ENCODE assay signal across 21 cellular contexts in genomic region chr20:42754713-42755112, GRCh38.
"Had no signal": no experiment of that assay in that cellular context is flagged by ENCODE, and none has a peak within 500 bp of the region (broad histone marks: within the 10 kb centered on the region; RNA-seq: fewer than 3 reads in every experiment).

No MANE protein-coding gene starts in this region.

- H3K27me3 Mint-ChIP-seq: activated T-cell treated with anti-CD3 and anti-CD28 coated beads, Interleukin-2, amount 50 U/mL, for 24 hours; activated T-helper 17 cell treated with anti-CD3 and anti-CD28 coated beads, Interleukin-2, amount 50 U/mL, for 72 hours; effector memory CD8-positive, alpha-beta T cell had no signal

- H3K9me3 ChIP-seq: adrenal gland, colonic mucosa, gastrocnemius medialis, sigmoid colon, tibial artery had no signal

- H3K4me3 Mint-ChIP-seq: activated T-cell treated with anti-CD3 and anti-CD28 coated beads, Interleukin-2, amount 50 U/mL, for 24 hours; activated T-helper 17 cell treated with anti-CD3 and anti-CD28 coated beads, Interleukin-2, amount 50 U/mL, for 72 hours; effector memory CD8-positive, alpha-beta T cell; nephron had no signal

- H3K36me3 Mint-ChIP-seq: activated naive CD4-positive, alpha-beta T cell treated with anti-CD3 and anti-CD28 coated beads, Interleukin-2, amount 50 U/mL, for 72 hours had no signal

- H3K36me3 ChIP-seq: adrenal gland, colonic mucosa, gastrocnemius medialis, sigmoid colon, tibial artery had no signal

- H3K27ac ChIP-seq: adrenal gland, colonic mucosa, dorsolateral prefrontal cortex, gastrocnemius medialis, parathyroid adenoma, sigmoid colon, tibial artery had no signal

- H3K27ac Mint-ChIP-seq: activated naive CD4-positive, alpha-beta T cell treated with anti-CD3 and anti-CD28 coated beads, Interleukin-2, amount 50 U/mL, for 72 hours; activated T-cell treated with anti-CD3 and anti-CD28 coated beads, Interleukin-2, amount 50 U/mL, for 24 hours; activated T-helper 17 cell treated with anti-CD3 and anti-CD28 coated beads, Interleukin-2, amount 50 U/mL, for 72 hours; effector memory CD8-positive, alpha-beta T cell; nephron had no signal

- DNase-seq: activated CD4-positive, alpha-beta T cell treated with anti-CD3 and anti-CD28 coated beads for 1 hour; activated CD4-positive, alpha-beta T cell treated with anti-CD3 and anti-CD28 coated beads, Interleukin-2, amount 50 U/mL, for 1 hour; activated CD8-positive, alpha-beta memory T cell treated with anti-CD3 and anti-CD28 coated beads, Interleukin-2, amount 50 U/mL, for 4 hours; activated T-cell treated with anti-CD3 and anti-CD28 coated beads, Interleukin-2, amount 50 U/mL, for 24 hours; adrenal gland; colonic mucosa; dorsolateral prefrontal cortex; effector memory CD8-positive, alpha-beta T cell; gastrocnemius medialis; mammary epithelial cell; sigmoid colon; stimulated activated CD4-positive, alpha-beta T cell treated with anti-CD3 and anti-CD28 coated beads, Interleukin-4, amount 100 ng/mL, for 24 hours; stimulated activated naive CD8-positive, alpha-beta T cell treated with anti-CD3 and anti-CD28 coated beads, Interleukin-15, Interleukin-2, amounts not matched to agents 100 U/mL and 50 U/mL, for 24 hours; substantia nigra; T-helper 9 cell; tibial artery had no signal

- H3K4me3 ChIP-seq: adrenal gland, colonic mucosa, dorsolateral prefrontal cortex, gastrocnemius medialis, sigmoid colon, tibial artery had no signal

- H3K4me1 ChIP-seq: adrenal gland, colonic mucosa, gastrocnemius medialis, tibial artery had no signal

- H3K27me3 ChIP-seq: adrenal gland, colonic mucosa, dorsolateral prefrontal cortex, gastrocnemius medialis, sigmoid colon, tibial artery had no signal

- H2AFZ ChIP-seq: parathyroid adenoma had no signal

- H3K4me1 Mint-ChIP-seq: activated T-helper 17 cell treated with anti-CD3 and anti-CD28 coated beads, Interleukin-2, amount 50 U/mL, for 72 hours; nephron had no signal

- H3K9me3 Mint-ChIP-seq: activated naive CD4-positive, alpha-beta T cell treated with anti-CD3 and anti-CD28 coated beads, Interleukin-2, amount 50 U/mL, for 72 hours; activated T-cell treated with anti-CD3 and anti-CD28 coated beads, Interleukin-2, amount 50 U/mL, for 24 hours; nephron had no signal

- ATAC-seq: activated naive CD4-positive, alpha-beta T cell treated with anti-CD3 and anti-CD28 coated beads, Interleukin-2, amount 50 U/mL, for 72 hours; activated T-helper 17 cell treated with anti-CD3 and anti-CD28 coated beads, Interleukin-2, amount 50 U/mL, for 72 hours; effector memory CD8-positive, alpha-beta T cell; esophagus mucosa; gastrocnemius medialis; stimulated activated naive CD8-positive, alpha-beta T cell treated with anti-CD3 and anti-CD28 coated beads, Interleukin-15, Interleukin-2, amounts not matched to agents 100 U/mL and 50 U/mL, for 24 hours had no signal

- H3K9ac ChIP-seq: parathyroid adenoma had no signal
